In genomic region chr4:56701644-56702043, GRCh38 we compare ENCODE assay signal across 26 cellular contexts.
"Had no signal": no experiment of that assay in that cellular context is flagged by ENCODE, and none has a peak within 500 bp of the region (broad histone marks: within the 10 kb centered on the region; RNA-seq: fewer than 3 reads in every experiment).

No MANE protein-coding gene starts in this region.

- H3K4me2 ChIP-seq: hepatocyte had no signal

- H3K9me3 ChIP-seq: esophagus muscularis mucosa, left ventricle myocardium inferior, neutrophil, pancreas, psoas muscle, thoracic aorta, uterus had no signal

- H3K4me1 ChIP-seq: esophagus muscularis mucosa, pancreas, psoas muscle, uterus had no signal

- H3K4me1 Mint-ChIP-seq: naive B cell; stimulated activated effector memory CD8-positive, alpha-beta T cell treated with anti-CD3 and anti-CD28 coated beads, Interleukin-12 subunit alpha, Interleukin-12 subunit beta, amount 100 ng/mL, for 72 hours had no signal

- H3K27ac ChIP-seq: esophagus muscularis mucosa, hepatocyte, left ventricle myocardium inferior, neutrophil, pancreas, psoas muscle, thoracic aorta, uterus had no signal

- H2AFZ ChIP-seq: hepatocyte had no signal

- H3K79me2 ChIP-seq: hepatocyte had no signal

- H3K27me3 Mint-ChIP-seq: activated B cell treated with CpG ODN at 0.5 μM for 24 hours; activated CD8-positive, alpha-beta T cell treated with anti-CD3 and anti-CD28 coated beads for 36 hours; naive B cell; stimulated activated naive CD8-positive, alpha-beta T cell treated with anti-CD3 and anti-CD28 coated beads, Interleukin-15, Interleukin-2, amounts not matched to agents 100 ng/mL and 50 ng/mL, for 24 hours had no signal

- H3K36me3 ChIP-seq: esophagus muscularis mucosa, left ventricle myocardium inferior, neutrophil, pancreas, thoracic aorta, uterus had no signal

- H3K27ac Mint-ChIP-seq: activated B cell treated with CpG ODN at 0.5 μM for 24 hours; activated CD8-positive, alpha-beta T cell treated with anti-CD3 and anti-CD28 coated beads for 36 hours; activated naive CD4-positive, alpha-beta T cell treated with anti-CD3 and anti-CD28 coated beads, Interleukin-2, amount 50 U/mL, for 72 hours; activated T-helper 2 cell treated with anti-CD3 and anti-CD28 coated beads, Interferon-gamma antibody, Interleukin-2, Interleukin-4, amounts not matched to agents 10 μg/mL and 5 μg/mL and 100 μg/mL, durations not matched to agents 14 hours and 24 hours and 36 hours; mesothelial cell of epicardium; naive B cell; nephron progenitor cell; stimulated activated effector memory CD8-positive, alpha-beta T cell treated with anti-CD3 and anti-CD28 coated beads, Interleukin-12 subunit alpha, Interleukin-12 subunit beta, amount 100 ng/mL, for 72 hours; stimulated activated naive CD8-positive, alpha-beta T cell treated with anti-CD3 and anti-CD28 coated beads, Interleukin-15, Interleukin-2, amounts not matched to agents 100 ng/mL and 50 ng/mL, for 24 hours had no signal

- H3K36me3 Mint-ChIP-seq: activated naive CD4-positive, alpha-beta T cell treated with anti-CD3 and anti-CD28 coated beads, Interleukin-2, amount 50 U/mL, for 72 hours; mesothelial cell of epicardium; naive B cell; stimulated activated effector memory CD8-positive, alpha-beta T cell treated with anti-CD3 and anti-CD28 coated beads, Interleukin-12 subunit alpha, Interleukin-12 subunit beta, amount 100 ng/mL, for 72 hours had no signal

- H3K9me3 Mint-ChIP-seq: activated B cell treated with CpG ODN at 0.5 μM for 24 hours; activated CD8-positive, alpha-beta T cell treated with anti-CD3 and anti-CD28 coated beads for 36 hours; activated T-cell treated with anti-CD3 and anti-CD28 coated beads, Interleukin-2, amount 50 U/mL, for 4 hours; activated T-helper 2 cell treated with anti-CD3 and anti-CD28 coated beads, Interferon-gamma antibody, Interleukin-2, Interleukin-4, amounts not matched to agents 10 μg/mL and 5 μg/mL and 100 μg/mL, durations not matched to agents 14 hours and 24 hours and 36 hours; naive B cell; stimulated activated effector memory CD8-positive, alpha-beta T cell treated with anti-CD3 and anti-CD28 coated beads, Interleukin-12 subunit alpha, Interleukin-12 subunit beta, amount 100 ng/mL, for 72 hours; stimulated activated naive CD8-positive, alpha-beta T cell treated with anti-CD3 and anti-CD28 coated beads, Interleukin-15, Interleukin-2, amounts not matched to agents 100 ng/mL and 50 ng/mL, for 24 hours had no signal

- DNase-seq: activated B cell treated with CpG ODN at 0.5 μM for 24 hours; activated CD4-positive, alpha-beta T cell treated with anti-CD3 and anti-CD28 coated beads, Interleukin-2, amount 50 U/mL, for 1 hour; activated CD8-positive, alpha-beta T cell treated with anti-CD3 and anti-CD28 coated beads for 36 hours; activated naive CD4-positive, alpha-beta T cell; activated T-cell treated with anti-CD3 and anti-CD28 coated beads, Interleukin-2, amount 50 U/mL, for 4 hours; dermis blood vessel endothelial cell; effector CD4-positive, alpha-beta T cell; islet precursor cell; left ventricle myocardium inferior; naive B cell; nephron progenitor cell; pancreas; psoas muscle; stimulated activated CD4-positive, alpha-beta T cell treated with anti-CD3 and anti-CD28 coated beads, Interleukin-4, amount 100 ng/mL, for 1 hour; T-helper 2 cell; trophoblast cell; uterus had no signal

- H3K4me3 Mint-ChIP-seq: activated B cell treated with CpG ODN at 0.5 μM for 24 hours; activated CD8-positive, alpha-beta T cell treated with anti-CD3 and anti-CD28 coated beads for 36 hours; activated T-cell treated with anti-CD3 and anti-CD28 coated beads, Interleukin-2, amount 50 U/mL, for 4 hours; mesothelial cell of epicardium; naive B cell; nephron progenitor cell; stimulated activated effector memory CD8-positive, alpha-beta T cell treated with anti-CD3 and anti-CD28 coated beads, Interleukin-12 subunit alpha, Interleukin-12 subunit beta, amount 100 ng/mL, for 72 hours; stimulated activated naive CD8-positive, alpha-beta T cell treated with anti-CD3 and anti-CD28 coated beads, Interleukin-15, Interleukin-2, amounts not matched to agents 100 ng/mL and 50 ng/mL, for 24 hours had no signal

- H3K4me3 ChIP-seq: esophagus muscularis mucosa, hepatocyte, left ventricle myocardium inferior, pancreas, psoas muscle, thoracic aorta, uterus had no signal

- H3K27me3 ChIP-seq: esophagus muscularis mucosa, hepatocyte, neutrophil, pancreas, uterus had no signal
